ENCODE assay signal across 8 cellular contexts in the genomic region with DNA sequence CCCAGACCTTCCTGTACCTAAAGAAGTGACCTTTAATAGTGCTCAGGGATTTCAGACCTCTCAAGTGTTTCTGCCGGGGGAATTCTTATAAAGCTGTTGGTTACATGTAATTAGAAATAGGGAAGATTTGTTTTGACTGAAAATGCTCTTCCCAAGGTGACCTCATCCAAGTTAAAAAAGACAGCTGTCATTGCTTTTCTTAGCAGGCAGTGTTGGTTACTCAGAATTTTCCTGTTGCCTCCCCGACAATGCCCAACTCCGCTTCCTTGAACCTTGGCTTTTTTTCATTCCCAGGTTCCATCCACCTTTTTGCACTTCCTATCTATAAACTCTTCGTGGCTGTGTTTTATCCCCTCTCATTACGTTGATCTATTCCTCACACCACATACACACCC. TPM values are rescaled to one million over a fixed set of nuclear protein-coding genes. Genes with fewer than 3 reads are reported as not detected.
DNase-seq lines count a peak whose midpoint lies in the region; ATAC-seq and TF ChIP-seq lines count a peak whose summit lies in the region.

No MANE protein-coding gene starts in this region.

- TF ChIP-seq CTCF in BJ (IDR thresholded peaks at IDR 0.05; ENCODE audit: insufficient read depth, low read depth, low read length) (no peak), chondrocyte (IDR thresholded peaks at IDR 0.05) (no peak)

- POLR2A ChIA-PET in BJ (lab: Charles Lee): no interaction called here

- peak overlapping the region; percentile 68 for H3K4me3 ChIP-seq in BJ (ENCODE audit: low read depth, low read length)
- H3K4me3 ChIP-seq in Jurkat, Clone E6-1 (ENCODE audit: low read length): peak overlapping the region; percentile 79

- no peak for DNase-seq in BJ (ENCODE audit: low read depth)
- DNase-seq in Jurkat, Clone E6-1 (ENCODE audit: low read depth, low spot score): no peak
- no peak for DNase-seq in chondrocyte (ENCODE audit: low spot score)
- no peak for DNase-seq in naive B cell
- DNase-seq in NCI-H510A treated with DMSO at 0.1 percent for 48 hours (lab: John Stamatoyannopoulos, UW): no peak
- no peak for DNase-seq in effector CD8-positive, alpha-beta T cell (lab: John Stamatoyannopoulos, UW)
- DNase-seq in NCI-H1930 (lab: John Stamatoyannopoulos, UW): no peak

- H3K36me3 Mint-ChIP-seq in chondrocyte (ENCODE audit: low read depth): no peaks in the 10 kb centered on the region
- H3K36me3 Mint-ChIP-seq in naive B cell: peaks cover 6 to 16% of the 10 kb centered on the region in 2 donors

- H3K27me3 ChIP-seq in BJ (ENCODE audit: control insufficient read depth, insufficient read depth, low read length): no peaks in the 10 kb centered on the region; the same call in 1 of the 2 replicates

- no peaks in the 10 kb centered on the region for H3K27me3 Mint-ChIP-seq in chondrocyte (ENCODE audit: low read depth)
- H3K27me3 Mint-ChIP-seq in naive B cell: no peaks in the 10 kb centered on the region

- peak overlapping the region; percentile 94 for H3K27ac Mint-ChIP-seq in chondrocyte (ENCODE audit: unreplicated experiment)
- H3K27ac Mint-ChIP-seq in naive B cell: peak overlapping the region; percentile 90 to 96 (median 92)

- CTCF ChIA-PET in BJ (lab: Yijun Ruan, JAX): interaction anchor here (0.5 to 1.2 kb wide), 2 partner anchors 91 to 212 kb away, joined by 3 read pairs; no protein-coding TSS in a partner anchor

- peak overlapping the region; percentile 96 for H3K4me3 Mint-ChIP-seq in chondrocyte (ENCODE audit: unreplicated experiment)
- peak overlapping the region; percentile 89 to 98 (median 93) for H3K4me3 Mint-ChIP-seq in naive B cell

- peaks cover 27% of the 10 kb centered on the region for H3K4me1 Mint-ChIP-seq in chondrocyte (ENCODE audit: low read depth)
- peaks cover 44 to 74% (median 59%) of the 10 kb centered on the region in 3 donors for H3K4me1 Mint-ChIP-seq in naive B cell

- no peaks in the 10 kb centered on the region for H3K36me3 ChIP-seq in BJ (ENCODE audit: control insufficient read depth, insufficient read depth, low read length)

- ATAC-seq in naive B cell (ENCODE audit: low read depth in 2 of 2) (no peak), HG03469 (IDR thresholded peaks at IDR 0.05; ENCODE audit: unreplicated experiment) (no peak)

- H3K9me3 Mint-ChIP-seq in chondrocyte (ENCODE audit: low read depth): no peaks in the 10 kb centered on the region
- H3K9me3 Mint-ChIP-seq in naive B cell: peaks cover 0 to 3% (median 0%) of the 10 kb centered on the region in 7 donors

RNA-seq across cellular contexts. Expression of gene DPH5, which starts 0.8 kb away (rescaled TPM):
- polyA plus RNA-seq in BJ (2011; rRNA removed): 31.8 and 54.5 TPM in 2 replicates
- polyA minus RNA-seq in BJ (2011; rRNA and poly(A)+ RNA removed): 6.4 and 12.4 TPM in 2 replicates
- polyA plus RNA-seq in Jurkat, Clone E6-1 (2012; ENCODE audit: insufficient read depth, insufficient read length): 57.8 TPM
- total RNA-seq in chondrocyte: 30.0 to 36.7 TPM (median 30.5 TPM) in 3 replicates
- polyA plus RNA-seq in naive B cell (ENCODE audit: low read depth in 6 of 6): 10 to 100 TPM; 23.2 to 52.1 (median 43.8) TPM
